ENCODE assay signal across 8 cellular contexts in the genomic region with DNA sequence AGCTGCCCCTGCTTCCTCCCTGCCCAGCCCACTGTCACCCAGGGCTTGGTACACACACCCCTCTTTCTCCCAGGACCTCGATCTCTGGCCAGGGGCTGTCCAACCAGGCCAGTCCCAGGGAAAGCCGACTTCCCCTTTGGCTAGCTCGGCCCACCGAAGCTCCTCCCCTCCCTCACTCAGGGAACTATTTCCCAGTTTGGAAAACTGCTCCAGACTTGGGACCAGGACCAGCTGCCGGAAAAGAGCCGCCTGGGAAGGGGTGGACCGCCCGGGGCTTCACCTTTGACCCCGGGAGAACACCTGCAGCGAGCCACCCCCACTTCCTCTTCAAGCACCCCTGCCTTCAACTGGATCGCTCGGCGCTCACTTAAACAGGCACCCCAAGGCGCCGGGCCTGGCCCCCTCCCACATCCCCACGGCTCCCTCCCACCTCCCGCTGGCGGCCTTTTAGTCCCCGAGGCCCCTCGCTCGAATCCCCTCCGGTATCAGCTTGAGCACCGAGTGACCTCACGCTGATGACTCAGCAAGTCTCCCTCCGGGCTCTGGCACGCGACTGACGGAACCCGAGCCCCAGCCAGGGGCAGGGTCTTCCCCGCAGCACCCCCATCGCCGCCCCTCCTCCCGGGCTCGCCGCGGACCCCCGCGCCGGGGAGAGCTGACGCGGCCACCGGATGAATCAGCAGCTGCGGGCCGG. TPM values are rescaled to one million over a fixed set of nuclear protein-coding genes. Genes with fewer than 3 reads are reported as not detected.
DNase-seq lines count a peak whose midpoint lies in the region; ATAC-seq and TF ChIP-seq lines count a peak whose summit lies in the region.

No MANE protein-coding gene starts in this region.

- H2BK120ac ChIP-seq in neuronal stem cell (ENCODE audit: low read depth, low read length), result no peak overlapping the region

- H3K79me1 ChIP-seq in neuronal stem cell (ENCODE audit: low read depth, low read length), result peaks cover 48% of the 10 kb centered on the region

- H3K27me3 ChIP-seq in neuronal stem cell (ENCODE audit: control insufficient read depth in 3 of 3, insufficient read depth in 3 of 3, low read depth in 1 of 3, low read length in 3 of 3), result peaks cover 0 to 10% (median 0%) of the 10 kb centered on the region in 3 experiments
- H3K27me3 ChIP-seq in thyroid gland, result no peaks in the 10 kb centered on the region

- no peak overlapping the region for H3K4ac ChIP-seq in neuronal stem cell (ENCODE audit: low read length)

- H3K18ac ChIP-seq in neuronal stem cell (ENCODE audit: low read length), result peak overlapping the region; percentile 27

- H2BK15ac ChIP-seq in neuronal stem cell (ENCODE audit: low read length), result peak overlapping the region; percentile 2

- peaks cover 11 to 14% of the 10 kb centered on the region in 2 donors for H3K36me3 ChIP-seq in neuronal stem cell (replicated peaks in 1 of 2; ENCODE audit: control insufficient read depth in 2 of 2, insufficient read depth in 2 of 2, low read length in 2 of 2)
- H3K36me3 ChIP-seq in thyroid gland, result peaks cover 9 to 10% of the 10 kb centered on the region in 2 donors

- peak overlapping the region; percentile 66 for H2BK5ac ChIP-seq in neuronal stem cell (ENCODE audit: low read length)

- H3K23ac ChIP-seq in neuronal stem cell (ENCODE audit: low read depth, low read length, poor library complexity), result peak overlapping the region; percentile 73

- ATAC-seq in HG03280 (IDR thresholded peaks at IDR 0.05; ENCODE audit: unreplicated experiment), result peak; percentile 13

- H3K9ac ChIP-seq in neuronal stem cell (ENCODE audit: low read depth, low read length, poor library complexity), result peak overlapping the region; percentile 81

- intact Hi-C loops in thyroid gland (cut with DNase I), result no loop called here

- H2AK5ac ChIP-seq in neuronal stem cell (ENCODE audit: low read depth, low read length), result peak overlapping the region; percentile 46

- no peak overlapping the region for H3K14ac ChIP-seq in neuronal stem cell (ENCODE audit: low read length)

- no peak for TF ChIP-seq CTCF in thyroid gland (IDR thresholded peaks at IDR 0.05)

- no peak overlapping the region for H4K91ac ChIP-seq in neuronal stem cell (ENCODE audit: low read depth, low read length, poor library complexity)

- peak overlapping the region; percentile 56 for H2AFZ ChIP-seq in neuronal stem cell (ENCODE audit: low read length)

- WGBS in neuronal stem cell (ENCODE audit: extremely low coverage in 2 of 2, insufficient read length in 2 of 2, insufficient replicate concordance in 1 of 2), 2 donors, result no CpG with 5 or more reads among the region's 44 CpGs
- WGBS in thyroid gland, 2 donors, result 0 to 1% methylated on average over 21 to 23 of the region's 44 CpGs

- H3K27ac ChIP-seq in neuronal stem cell (replicated peaks; ENCODE audit: low read length) (peak overlapping the region; percentile 61), thyroid gland (peak overlapping the region; percentile 85 to 93 (median 91))

- H3K9me3 ChIP-seq in neuronal stem cell (replicated peaks in 1 of 2; ENCODE audit: control insufficient read depth in 2 of 2, insufficient read depth in 1 of 2, low read depth in 1 of 2, low read length in 2 of 2), result peaks cover 0 to 3% of the 10 kb centered on the region in 2 donors
- H3K9me3 ChIP-seq in thyroid gland, result no peaks in the 10 kb centered on the region

- peak overlapping the region; percentile 86 for H3K4me2 ChIP-seq in neuronal stem cell (ENCODE audit: insufficient read depth, low read length, poor library complexity, severe bottlenecking)

- H4K8ac ChIP-seq in neuronal stem cell (ENCODE audit: low read depth, low read length), result no peak overlapping the region

- DNase-seq in NCI-H2227 (lab: John Stamatoyannopoulos, UW; ENCODE audit: unreplicated experiment) (peak; percentile 58), NCI-H2227 treated with DMSO at 0.1 percent for 48 hours (lab: John Stamatoyannopoulos, UW) (no peak), SHP77 (lab: John Stamatoyannopoulos, UW) (peak; percentile 56 to 64), foreskin melanocyte (peak; percentile 60), neuronal stem cell (ENCODE audit: low spot score) (no peak), thyroid gland (peak; percentile 82 to 83)
- DNase-seq in activated naive CD4-positive, alpha-beta T cell treated with Interleukin-2 at 50 U/mL for 16 hours, result peak; percentile 78

- peak in 1 of 2 donors; percentile 70 for TF ChIP-seq POLR2A in thyroid gland (IDR thresholded peaks at IDR 0.05)

- H2BK12ac ChIP-seq in neuronal stem cell (ENCODE audit: low read length), result no peak overlapping the region

- H3K4me3 ChIP-seq in neuronal stem cell (ENCODE audit: low read length in 2 of 2), result peak overlapping the region; percentile 74 to 95
- H3K4me3 ChIP-seq in thyroid gland (replicated peaks in 1 of 3), result peak overlapping the region; percentile 43 to 98 (median 87)

- peaks cover 22 to 35% of the 10 kb centered on the region in 2 donors for H3K4me1 ChIP-seq in neuronal stem cell (ENCODE audit: control insufficient read depth in 2 of 2, insufficient read depth in 1 of 2, low read depth in 1 of 2, low read length in 2 of 2)
- peaks cover 40 to 52% of the 10 kb centered on the region in 2 donors for H3K4me1 ChIP-seq in thyroid gland

RNA-seq across cellular contexts. Expression of a gene that starts 0.9 kb away (rescaled TPM):
- 16.1 TPM for polyA plus RNA-seq in neuronal stem cell (2013, experiment 1 of 2)
- 17.2 TPM for polyA plus RNA-seq in neuronal stem cell (2013, experiment 2 of 2)
- 10 to 100 TPM; 28.2 to 51.8 (median 36.4) TPM for total RNA-seq in thyroid gland

RNA-seq across cellular contexts. Expression of a gene that starts 8.6 kb away (rescaled TPM):
- 5.2 TPM for polyA plus RNA-seq in neuronal stem cell (2013, experiment 1 of 2)
- 5.1 TPM for polyA plus RNA-seq in neuronal stem cell (2013, experiment 2 of 2)
- 10 to 100 TPM in 3 of 4 donors, 1 to 10 TPM in 1; 8.9 to 23.5 (median 15.8) TPM for total RNA-seq in thyroid gland

RNA-seq across cellular contexts. Expression of a gene that starts 10.5 kb away (rescaled TPM):
- 53.9 TPM for polyA plus RNA-seq in neuronal stem cell (2013, experiment 1 of 2)
- polyA plus RNA-seq in neuronal stem cell (2013, experiment 2 of 2), result 52.1 TPM
- total RNA-seq in thyroid gland, result 10 to 100 TPM in 2 of 4 donors, 1 to 10 TPM in 2; 5.5 to 29.2 (median 13.9) TPM

RNA-seq across cellular contexts. Expression of a gene that starts 15.4 kb away (rescaled TPM):
- 16.8 TPM for polyA plus RNA-seq in neuronal stem cell (2013, experiment 1 of 2)
- 15.9 TPM for polyA plus RNA-seq in neuronal stem cell (2013, experiment 2 of 2)
- total RNA-seq in thyroid gland, result 10 to 100 TPM; 30.4 to 36.5 (median 34.2) TPM

RNA-seq across cellular contexts. Expression of a gene that starts 20.4 kb away (rescaled TPM):
- polyA plus RNA-seq in neuronal stem cell (2013, experiment 1 of 2), result 0.03 TPM
- 0.03 TPM for polyA plus RNA-seq in neuronal stem cell (2013, experiment 2 of 2)
- not detected for total RNA-seq in thyroid gland

Comparison
In these comparisons a context has a peak if more than half of its experiments do, and no peak if none do; other contexts are left out.
1. DNase-seq: peak in NCI-H2227 (single experiment), SHP77 (2 of 2), activated naive CD4-positive, alpha-beta T cell treated with Interleukin-2 at 50 U/mL for 16 hours (single experiment), foreskin melanocyte (single experiment) and thyroid gland (2 of 2); none in NCI-H2227 treated with DMSO at 0.1 percent for 48 hours (single experiment) and neuronal stem cell (single experiment).